In the genomic region with DNA sequence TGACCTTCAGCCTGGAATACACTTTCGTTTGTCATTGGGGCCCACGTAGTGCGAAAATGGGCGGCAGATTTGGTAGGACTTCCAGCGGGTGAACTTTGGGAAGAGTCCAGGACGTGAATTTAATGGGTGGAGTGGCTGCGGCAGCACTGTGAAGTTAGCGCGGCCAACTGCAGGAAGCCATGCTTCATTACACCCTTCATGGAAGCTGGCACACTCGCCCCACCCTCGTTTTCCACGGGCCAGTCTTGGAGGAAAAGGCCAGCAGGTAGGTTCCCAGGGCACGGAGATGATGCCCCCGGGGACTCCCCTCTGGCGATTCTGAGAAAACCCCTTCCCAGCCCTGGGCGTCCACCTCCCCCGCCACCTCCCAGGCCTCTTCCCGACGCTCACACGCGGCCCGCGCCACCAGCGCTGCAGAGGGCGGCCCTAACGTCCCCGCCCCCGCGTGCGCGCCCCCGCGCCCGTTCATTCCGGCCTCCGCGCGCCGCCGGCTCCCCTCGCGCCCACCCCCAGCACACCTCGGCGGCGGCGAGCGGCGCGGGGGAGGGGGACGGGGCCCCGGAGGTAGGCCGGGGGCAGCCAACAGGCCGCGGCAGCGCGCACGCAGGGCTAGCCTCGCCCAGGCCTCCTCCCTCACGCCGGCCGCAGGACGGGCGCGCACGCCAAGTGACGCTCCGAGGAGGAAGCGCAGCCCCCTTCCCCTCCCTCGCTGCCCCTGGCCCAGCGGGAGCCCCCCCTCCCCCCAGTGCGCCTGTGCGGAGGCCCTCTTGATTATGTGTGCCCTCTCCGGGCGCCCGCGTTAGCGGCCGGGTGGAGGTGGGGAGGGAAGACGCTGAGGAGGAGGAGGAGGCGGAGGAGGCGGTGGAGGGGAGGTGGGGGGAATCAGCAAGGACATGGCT, we compare ENCODE assay signal across 1 cellular context.
TF ChIP-seq lines count a peak whose summit lies in the region.

A gene (plus strand): TSS at position 656 of the 899 bp plus-strand sequence. CDS start 413 bp downstream, outside the sequence.

TF ChIP-seq in H1, 55 proteins besides CTCF, POLR2A, EP300 and RAD21 (continued from another document):
- TF ChIP-seq SIRT6 (IDR thresholded peaks at IDR 0.05; ENCODE audit: low read length) (no peak), MAFK (IDR thresholded peaks at IDR 0.05; ENCODE audit: low read depth, low read length) (no peak), TAF1 (IDR thresholded peaks at IDR 0.05; ENCODE audit: low read depth, low read length) (peak; percentile 64; the same call in 1 of the 2 replicates), GTF2F1 (IDR thresholded peaks at IDR 0.05; ENCODE audit: borderline replicate concordance, low read depth, low read length) (no peak), ZNF274 (IDR thresholded peaks at IDR 0.05; ENCODE audit: borderline replicate concordance, extremely low read depth, low read length) (no peak), BCL11A (IDR thresholded peaks at IDR 0.05; ENCODE audit: low read depth in 2 of 2, low read length in 2 of 2) (peak in 1 of 2 experiments; percentile 16), RBBP5 (IDR thresholded peaks at IDR 0.05; ENCODE audit: borderline replicate concordance, low read depth, low read length) (peak; percentile 78; the same call in 1 of the 2 replicates), SIX5 (IDR thresholded peaks at IDR 0.05; ENCODE audit: low read depth, low read length) (no peak), SP4 (IDR thresholded peaks at IDR 0.05; ENCODE audit: low read length) (no peak), JUND (IDR thresholded peaks at IDR 0.05; ENCODE audit: low read length) (no peak), BRCA1 (IDR thresholded peaks at IDR 0.05; ENCODE audit: low read depth, low read length) (no peak), CHD2 (IDR thresholded peaks at IDR 0.05; ENCODE audit: low read length) (no peak), SUZ12 (IDR thresholded peaks at IDR 0.05; ENCODE audit: low read length) (no peak), CHD1 (IDR thresholded peaks at IDR 0.05; ENCODE audit: low read depth, low read length) (no peak), NRF1 (IDR thresholded peaks at IDR 0.05; ENCODE audit: low read depth, low read length) (no peak), KDM5A (IDR thresholded peaks at IDR 0.05; ENCODE audit: low read length) (no peak), YY1 (IDR thresholded peaks at IDR 0.05; ENCODE audit: low read depth, low read length) (peak; percentile 81), POLR2AphosphoS5 (IDR thresholded peaks at IDR 0.05; ENCODE audit: low read depth, low read length) (peak; percentile 72), HDAC2 (IDR thresholded peaks at IDR 0.05; ENCODE audit: borderline replicate concordance in 1 of 2, low read depth in 2 of 2, low read length in 2 of 2) (peak in 1 of 2 experiments; percentile 68; a peak in 1 of 4 replicates), EGR1 (IDR thresholded peaks at IDR 0.05; ENCODE audit: borderline replicate concordance, low read depth, low read length) (peak; percentile 94), RXRA (IDR thresholded peaks at IDR 0.05; ENCODE audit: insufficient read depth, low read depth, low read length) (no peak), FOSL1 (IDR thresholded peaks at IDR 0.05; ENCODE audit: insufficient read depth, low read depth, low read length) (no peak), SIN3A (conservative IDR thresholded peaks at IDR 0.05 in 1 of 2, IDR thresholded peaks at IDR 0.05 in 1 of 2; ENCODE audit: low read depth in 1 of 2, low read length in 2 of 2) (0 out of 4 replicates have a peak, but pooled peaks have one; percentile 16 to 37), POU5F1 (IDR thresholded peaks at IDR 0.05; ENCODE audit: low read depth, low read length) (no peak), SRF (IDR thresholded peaks at IDR 0.05; ENCODE audit: low read depth, low read length) (no peak), RFX5 (IDR thresholded peaks at IDR 0.05; ENCODE audit: borderline replicate concordance, low read depth, low read length) (no peak), RNF2 (IDR thresholded peaks at IDR 0.05; ENCODE audit: borderline replicate concordance, low read depth, low read length, missing control alignments, poor library complexity, severe bottlenecking) (no peak), KDM1A (IDR thresholded peaks at IDR 0.05; ENCODE audit: borderline replicate concordance, low read length) (no peak), EZH2 (IDR thresholded peaks at IDR 0.05; ENCODE audit: low read depth, low read length, severe bottlenecking) (no peak), SAP30 (IDR thresholded peaks at IDR 0.05; ENCODE audit: insufficient read depth, insufficient replicate concordance, low read length) (no peak), NANOG (IDR thresholded peaks at IDR 0.05; ENCODE audit: insufficient read depth, low read depth, low read length, poor library complexity, severe bottlenecking) (no peak), GABPA (IDR thresholded peaks at IDR 0.05; ENCODE audit: borderline replicate concordance, insufficient read depth, low read length) (no peak), CTBP2 (IDR thresholded peaks at IDR 0.05; ENCODE audit: borderline replicate concordance, insufficient read depth, insufficient read length, low read length) (no peak), KDM4A (IDR thresholded peaks at IDR 0.05; ENCODE audit: low read depth, low read length, severe bottlenecking) (no peak), HDAC6 (IDR thresholded peaks at IDR 0.05; ENCODE audit: low read depth, low read length) (no peak), BACH1 (IDR thresholded peaks at IDR 0.05; ENCODE audit: low read length) (peak; percentile 53; the same call in 1 of the 2 replicates), CBX5 (IDR thresholded peaks at IDR 0.05; ENCODE audit: low read depth, low read length) (no peak), CBX8 (IDR thresholded peaks at IDR 0.05; ENCODE audit: borderline replicate concordance, low read depth, low read length) (no peak), SP2 (IDR thresholded peaks at IDR 0.05; ENCODE audit: low read length) (no peak), ASH2L (IDR thresholded peaks at IDR 0.05; ENCODE audit: low read length) (peak; percentile 91), CREB1 (IDR thresholded peaks at IDR 0.05) (0 out of 2 replicates have a peak, but pooled peaks have one; percentile 54), SP1 (IDR thresholded peaks at IDR 0.05; ENCODE audit: low read depth, low read length) (no peak), TBP (IDR thresholded peaks at IDR 0.05; ENCODE audit: low read depth, low read length) (peak; percentile 17; the same call in 1 of the 2 replicates), CEBPB (IDR thresholded peaks at IDR 0.05; ENCODE audit: low read depth, low read length) (no peak), PHF8 (conservative IDR thresholded peaks at IDR 0.05; ENCODE audit: low read depth, low read length) (peak; percentile 71), JUN (IDR thresholded peaks at IDR 0.05; ENCODE audit: low read depth, low read length) (no peak)
- TF ChIP-seq, protein P1, sequence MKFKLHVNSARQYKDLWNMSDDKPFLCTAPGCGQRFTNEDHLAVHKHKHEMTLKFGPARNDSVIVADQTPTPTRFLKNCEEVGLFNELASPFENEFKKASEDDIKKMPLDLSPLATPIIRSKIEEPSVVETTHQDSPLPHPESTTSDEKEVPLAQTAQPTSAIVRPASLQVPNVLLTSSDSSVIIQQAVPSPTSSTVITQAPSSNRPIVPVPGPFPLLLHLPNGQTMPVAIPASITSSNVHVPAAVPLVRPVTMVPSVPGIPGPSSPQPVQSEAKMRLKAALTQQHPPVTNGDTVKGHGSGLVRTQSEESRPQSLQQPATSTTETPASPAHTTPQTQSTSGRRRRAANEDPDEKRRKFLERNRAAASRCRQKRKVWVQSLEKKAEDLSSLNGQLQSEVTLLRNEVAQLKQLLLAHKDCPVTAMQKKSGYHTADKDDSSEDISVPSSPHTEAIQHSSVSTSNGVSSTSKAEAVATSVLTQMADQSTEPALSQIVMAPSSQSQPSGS (IDR thresholded peaks at IDR 0.05; ENCODE audit: low read length): no peak
- TF ChIP-seq, protein P2, sequence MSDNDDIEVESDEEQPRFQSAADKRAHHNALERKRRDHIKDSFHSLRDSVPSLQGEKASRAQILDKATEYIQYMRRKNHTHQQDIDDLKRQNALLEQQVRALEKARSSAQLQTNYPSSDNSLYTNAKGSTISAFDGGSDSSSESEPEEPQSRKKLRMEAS (IDR thresholded peaks at IDR 0.05): peak; percentile 66
- TF ChIP-seq, protein P3, sequence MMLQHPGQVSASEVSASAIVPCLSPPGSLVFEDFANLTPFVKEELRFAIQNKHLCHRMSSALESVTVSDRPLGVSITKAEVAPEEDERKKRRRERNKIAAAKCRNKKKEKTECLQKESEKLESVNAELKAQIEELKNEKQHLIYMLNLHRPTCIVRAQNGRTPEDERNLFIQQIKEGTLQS (IDR thresholded peaks at IDR 0.05; ENCODE audit: insufficient read depth, low read depth, low read length): no peak
- TF ChIP-seq, protein P4, sequence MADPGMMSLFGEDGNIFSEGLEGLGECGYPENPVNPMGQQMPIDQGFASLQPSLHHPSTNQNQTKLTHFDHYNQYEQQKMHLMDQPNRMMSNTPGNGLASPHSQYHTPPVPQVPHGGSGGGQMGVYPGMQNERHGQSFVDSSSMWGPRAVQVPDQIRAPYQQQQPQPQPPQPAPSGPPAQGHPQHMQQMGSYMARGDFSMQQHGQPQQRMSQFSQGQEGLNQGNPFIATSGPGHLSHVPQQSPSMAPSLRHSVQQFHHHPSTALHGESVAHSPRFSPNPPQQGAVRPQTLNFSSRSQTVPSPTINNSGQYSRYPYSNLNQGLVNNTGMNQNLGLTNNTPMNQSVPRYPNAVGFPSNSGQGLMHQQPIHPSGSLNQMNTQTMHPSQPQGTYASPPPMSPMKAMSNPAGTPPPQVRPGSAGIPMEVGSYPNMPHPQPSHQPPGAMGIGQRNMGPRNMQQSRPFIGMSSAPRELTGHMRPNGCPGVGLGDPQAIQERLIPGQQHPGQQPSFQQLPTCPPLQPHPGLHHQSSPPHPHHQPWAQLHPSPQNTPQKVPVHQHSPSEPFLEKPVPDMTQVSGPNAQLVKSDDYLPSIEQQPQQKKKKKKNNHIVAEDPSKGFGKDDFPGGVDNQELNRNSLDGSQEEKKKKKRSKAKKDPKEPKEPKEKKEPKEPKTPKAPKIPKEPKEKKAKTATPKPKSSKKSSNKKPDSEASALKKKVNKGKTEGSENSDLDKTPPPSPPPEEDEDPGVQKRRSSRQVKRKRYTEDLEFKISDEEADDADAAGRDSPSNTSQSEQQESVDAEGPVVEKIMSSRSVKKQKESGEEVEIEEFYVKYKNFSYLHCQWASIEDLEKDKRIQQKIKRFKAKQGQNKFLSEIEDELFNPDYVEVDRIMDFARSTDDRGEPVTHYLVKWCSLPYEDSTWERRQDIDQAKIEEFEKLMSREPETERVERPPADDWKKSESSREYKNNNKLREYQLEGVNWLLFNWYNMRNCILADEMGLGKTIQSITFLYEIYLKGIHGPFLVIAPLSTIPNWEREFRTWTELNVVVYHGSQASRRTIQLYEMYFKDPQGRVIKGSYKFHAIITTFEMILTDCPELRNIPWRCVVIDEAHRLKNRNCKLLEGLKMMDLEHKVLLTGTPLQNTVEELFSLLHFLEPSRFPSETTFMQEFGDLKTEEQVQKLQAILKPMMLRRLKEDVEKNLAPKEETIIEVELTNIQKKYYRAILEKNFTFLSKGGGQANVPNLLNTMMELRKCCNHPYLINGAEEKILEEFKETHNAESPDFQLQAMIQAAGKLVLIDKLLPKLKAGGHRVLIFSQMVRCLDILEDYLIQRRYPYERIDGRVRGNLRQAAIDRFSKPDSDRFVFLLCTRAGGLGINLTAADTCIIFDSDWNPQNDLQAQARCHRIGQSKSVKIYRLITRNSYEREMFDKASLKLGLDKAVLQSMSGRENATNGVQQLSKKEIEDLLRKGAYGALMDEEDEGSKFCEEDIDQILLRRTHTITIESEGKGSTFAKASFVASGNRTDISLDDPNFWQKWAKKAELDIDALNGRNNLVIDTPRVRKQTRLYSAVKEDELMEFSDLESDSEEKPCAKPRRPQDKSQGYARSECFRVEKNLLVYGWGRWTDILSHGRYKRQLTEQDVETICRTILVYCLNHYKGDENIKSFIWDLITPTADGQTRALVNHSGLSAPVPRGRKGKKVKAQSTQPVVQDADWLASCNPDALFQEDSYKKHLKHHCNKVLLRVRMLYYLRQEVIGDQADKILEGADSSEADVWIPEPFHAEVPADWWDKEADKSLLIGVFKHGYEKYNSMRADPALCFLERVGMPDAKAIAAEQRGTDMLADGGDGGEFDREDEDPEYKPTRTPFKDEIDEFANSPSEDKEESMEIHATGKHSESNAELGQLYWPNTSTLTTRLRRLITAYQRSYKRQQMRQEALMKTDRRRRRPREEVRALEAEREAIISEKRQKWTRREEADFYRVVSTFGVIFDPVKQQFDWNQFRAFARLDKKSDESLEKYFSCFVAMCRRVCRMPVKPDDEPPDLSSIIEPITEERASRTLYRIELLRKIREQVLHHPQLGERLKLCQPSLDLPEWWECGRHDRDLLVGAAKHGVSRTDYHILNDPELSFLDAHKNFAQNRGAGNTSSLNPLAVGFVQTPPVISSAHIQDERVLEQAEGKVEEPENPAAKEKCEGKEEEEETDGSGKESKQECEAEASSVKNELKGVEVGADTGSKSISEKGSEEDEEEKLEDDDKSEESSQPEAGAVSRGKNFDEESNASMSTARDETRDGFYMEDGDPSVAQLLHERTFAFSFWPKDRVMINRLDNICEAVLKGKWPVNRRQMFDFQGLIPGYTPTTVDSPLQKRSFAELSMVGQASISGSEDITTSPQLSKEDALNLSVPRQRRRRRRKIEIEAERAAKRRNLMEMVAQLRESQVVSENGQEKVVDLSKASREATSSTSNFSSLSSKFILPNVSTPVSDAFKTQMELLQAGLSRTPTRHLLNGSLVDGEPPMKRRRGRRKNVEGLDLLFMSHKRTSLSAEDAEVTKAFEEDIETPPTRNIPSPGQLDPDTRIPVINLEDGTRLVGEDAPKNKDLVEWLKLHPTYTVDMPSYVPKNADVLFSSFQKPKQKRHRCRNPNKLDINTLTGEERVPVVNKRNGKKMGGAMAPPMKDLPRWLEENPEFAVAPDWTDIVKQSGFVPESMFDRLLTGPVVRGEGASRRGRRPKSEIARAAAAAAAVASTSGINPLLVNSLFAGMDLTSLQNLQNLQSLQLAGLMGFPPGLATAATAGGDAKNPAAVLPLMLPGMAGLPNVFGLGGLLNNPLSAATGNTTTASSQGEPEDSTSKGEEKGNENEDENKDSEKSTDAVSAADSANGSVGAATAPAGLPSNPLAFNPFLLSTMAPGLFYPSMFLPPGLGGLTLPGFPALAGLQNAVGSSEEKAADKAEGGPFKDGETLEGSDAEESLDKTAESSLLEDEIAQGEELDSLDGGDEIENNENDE (IDR thresholded peaks at IDR 0.05; ENCODE audit: insufficient replicate concordance, low read length): no peak
- TF ChIP-seq, protein P5, sequence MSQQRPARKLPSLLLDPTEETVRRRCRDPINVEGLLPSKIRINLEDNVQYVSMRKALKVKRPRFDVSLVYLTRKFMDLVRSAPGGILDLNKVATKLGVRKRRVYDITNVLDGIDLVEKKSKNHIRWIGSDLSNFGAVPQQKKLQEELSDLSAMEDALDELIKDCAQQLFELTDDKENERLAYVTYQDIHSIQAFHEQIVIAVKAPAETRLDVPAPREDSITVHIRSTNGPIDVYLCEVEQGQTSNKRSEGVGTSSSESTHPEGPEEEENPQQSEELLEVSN (IDR thresholded peaks at IDR 0.05): peak; percentile 17; the same call in 1 of the 2 replicates
- TF ChIP-seq, protein P6, sequence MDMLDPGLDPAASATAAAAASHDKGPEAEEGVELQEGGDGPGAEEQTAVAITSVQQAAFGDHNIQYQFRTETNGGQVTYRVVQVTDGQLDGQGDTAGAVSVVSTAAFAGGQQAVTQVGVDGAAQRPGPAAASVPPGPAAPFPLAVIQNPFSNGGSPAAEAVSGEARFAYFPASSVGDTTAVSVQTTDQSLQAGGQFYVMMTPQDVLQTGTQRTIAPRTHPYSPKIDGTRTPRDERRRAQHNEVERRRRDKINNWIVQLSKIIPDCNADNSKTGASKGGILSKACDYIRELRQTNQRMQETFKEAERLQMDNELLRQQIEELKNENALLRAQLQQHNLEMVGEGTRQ (IDR thresholded peaks at IDR 0.05; ENCODE audit: low read length): no peak
